ENCODE assay signal across 12 cellular contexts in genomic region chr1:91397605-91398004, GRCh38. TPM values are rescaled to one million over a fixed set of nuclear protein-coding genes. Genes with fewer than 3 reads are reported as not detected.
"Had no signal": no experiment of that assay in that cellular context is flagged by ENCODE, and none has a peak within 500 bp of the region (broad histone marks: within the 10 kb centered on the region; RNA-seq: fewer than 3 reads in every experiment).

No MANE protein-coding gene starts in this region.

- H3K4me1 ChIP-seq: breast epithelium, lower lobe of right lung, pancreas had no signal

- H3K27ac Mint-ChIP-seq: activated T-helper 17 cell treated with anti-CD3 and anti-CD28 coated beads, Interleukin-2, amount 50 U/mL, for 72 hours; dendritic cell treated with granulocyte-macrophage colony-stimulating factor and Interleukin-4, amounts not matched to agents 40 ng/mL and 50 ng/mL, for 4 days had no signal

- H3K9me3 Mint-ChIP-seq: activated T-helper 17 cell treated with anti-CD3 and anti-CD28 coated beads, Interleukin-2, amount 50 U/mL, for 72 hours; dendritic cell treated with granulocyte-macrophage colony-stimulating factor and Interleukin-4, amounts not matched to agents 40 ng/mL and 50 ng/mL, for 4 days had no signal

- H3K27ac ChIP-seq: breast epithelium, lower lobe of right lung, pancreas had no signal

- H3K4me3 Mint-ChIP-seq: activated T-helper 17 cell treated with anti-CD3 and anti-CD28 coated beads, Interleukin-2, amount 50 U/mL, for 72 hours; dendritic cell treated with granulocyte-macrophage colony-stimulating factor and Interleukin-4, amounts not matched to agents 40 ng/mL and 50 ng/mL, for 4 days had no signal

- DNase-seq: activated CD4-positive, alpha-beta T cell treated with anti-CD3 and anti-CD28 coated beads, Interleukin-2, amount 50 U/mL, for 4 hours; activated naive CD4-positive, alpha-beta T cell treated with Interleukin-2 at 50 U/mL for 16 hours; activated T-cell treated with anti-CD3 and anti-CD28 coated beads for 4 hours; cerebellar nuclear complex; effector memory CD4-positive, alpha-beta T cell; lower lobe of right lung; midbrain; pancreas; stimulated activated CD4-positive, alpha-beta T cell treated with anti-CD3 and anti-CD28 coated beads, Interleukin-1b, Interleukin-23, amount 100 ng/mL, for 48 hours had no signal

- H3K36me3 ChIP-seq: breast epithelium, lower lobe of right lung, pancreas had no signal

- H3K4me3 ChIP-seq: breast epithelium, lower lobe of right lung, pancreas had no signal

- H3K4me1 Mint-ChIP-seq: activated T-helper 17 cell treated with anti-CD3 and anti-CD28 coated beads, Interleukin-2, amount 50 U/mL, for 72 hours had no signal

- H3K27me3 ChIP-seq: breast epithelium, pancreas had no signal

- H3K9me3 ChIP-seq: breast epithelium, lower lobe of right lung, pancreas had no signal

RNA-seq across cellular contexts. Expression of gene HFM1, which starts 7.0 kb away (rescaled TPM):
- total RNA-seq: activated T-helper 17 cell treated with anti-CD3 and anti-CD28 coated beads, Interleukin-2, amount 50 U/mL, for 72 hours had no signal
